In genomic region chr7:151934584-151934983, GRCh38 we compare ENCODE assay signal across 22 cellular contexts. TPM values are rescaled to one million over a fixed set of nuclear protein-coding genes. Genes with fewer than 3 reads are reported as not detected.
DNase-seq lines count a peak whose midpoint lies in the region; ATAC-seq, FAIRE-seq and TF ChIP-seq lines count a peak whose summit lies in the region.
"Had no signal": no experiment of that assay in that cellular context is flagged by ENCODE, and none has a peak within 500 bp of the region (broad histone marks: within the 10 kb centered on the region; RNA-seq: fewer than 3 reads in every experiment).

No MANE protein-coding gene starts in this region.

- H3K36me3 Mint-ChIP-seq in T-helper 1 cell treated with Interleukin-12 subunit alpha and Interleukin-12 subunit beta and Interleukin-4 antibody, amounts not matched to agents 30 μg/mL and 1 μg/mL, for 36 hours (ENCODE audit: low read depth) = peaks cover 2% of the 10 kb centered on the region
- H3K36me3 Mint-ChIP-seq in dendritic cell treated with granulocyte-macrophage colony-stimulating factor and Interleukin-4, amounts not matched to agents 40 ng/mL and 50 ng/mL, for 4 days (ENCODE audit: low read depth) = no peaks in the 10 kb centered on the region

- no peaks in the 10 kb centered on the region for H3K9me3 Mint-ChIP-seq in T-helper 1 cell treated with Interleukin-12 subunit alpha and Interleukin-12 subunit beta and Interleukin-4 antibody, amounts not matched to agents 30 μg/mL and 1 μg/mL, for 36 hours
- H3K9me3 Mint-ChIP-seq in dendritic cell treated with granulocyte-macrophage colony-stimulating factor and Interleukin-4, amounts not matched to agents 40 ng/mL and 50 ng/mL, for 4 days = no peaks in the 10 kb centered on the region
- H3K9me3 Mint-ChIP-seq: activated T-cell treated with anti-CD3 and anti-CD28 coated beads, Interleukin-2, amount 50 U/mL, for 24 hours had no signal

- H3K9me3 ChIP-seq in Loucy (ENCODE audit: insufficient read depth, low read depth, low read length) (no peaks in the 10 kb centered on the region; the same call in 1 of the 2 replicates), small intestine (ENCODE audit: control insufficient read depth, low read depth) (no peaks in the 10 kb centered on the region)
- H3K9me3 ChIP-seq: SK-N-SH had no signal

- no peak for FAIRE-seq in small intestine (lab: Jason Lieb, UNC)
- FAIRE-seq: H1 had no signal

- H3K36me3 ChIP-seq in Loucy (ENCODE audit: insufficient read depth, low read length) (no peaks in the 10 kb centered on the region), small intestine (ENCODE audit: control insufficient read depth in 2 of 2, insufficient read depth in 2 of 2, low read length in 2 of 2) (no peaks in the 10 kb centered on the region)

- no peaks in the 10 kb centered on the region for H4K20me1 ChIP-seq in Loucy (ENCODE audit: insufficient read depth, low read length, poor library complexity, severe bottlenecking)

- no peak for TF ChIP-seq CTCF in Loucy (conservative IDR thresholded peaks at IDR 0.05; ENCODE audit: low read length)

- WGBS in small intestine, 3 donors = 47 to 68% (median 58%) methylated on average over 10 of the region's 10 CpGs

- peak overlapping the region; percentile 38; the same call in 1 of the 2 replicates for H2AFZ ChIP-seq in Loucy (ENCODE audit: low read length)

- peaks cover 32% of the 10 kb centered on the region for H3K27me3 Mint-ChIP-seq in T-helper 1 cell treated with Interleukin-12 subunit alpha and Interleukin-12 subunit beta and Interleukin-4 antibody, amounts not matched to agents 30 μg/mL and 1 μg/mL, for 36 hours (ENCODE audit: low read depth)
- H3K27me3 Mint-ChIP-seq in dendritic cell treated with granulocyte-macrophage colony-stimulating factor and Interleukin-4, amounts not matched to agents 40 ng/mL and 50 ng/mL, for 4 days = no peaks in the 10 kb centered on the region
- H3K27me3 Mint-ChIP-seq: activated T-cell treated with anti-CD3 and anti-CD28 coated beads, Interleukin-2, amount 50 U/mL, for 24 hours had no signal

- no peak for DNase-seq in T-helper 1 cell
- peak; percentile 42 for DNase-seq in small intestine
- no peak for DNase-seq in HuH-7 (ENCODE audit: low spot score)
- DNase-seq: activated naive CD4-positive, alpha-beta T cell treated with Interleukin-2 at 50 U/mL for 16 hours; activated T-cell treated with anti-CD3 and anti-CD28 coated beads, Interleukin-2, amount 50 U/mL, for 24 hours; AML-193; aorta; DND-41; dorsolateral prefrontal cortex; IMR-90; left ventricle myocardium superior; NCI-H510A; SK-N-SH; stimulated activated CD4-positive, alpha-beta T cell treated with anti-CD3 and anti-CD28 coated beads, Interleukin-2, amount 100 ng/mL, for 48 hours; stimulated activated naive CD8-positive, alpha-beta T cell treated with anti-CD3 and anti-CD28 coated beads, Interleukin-15, Interleukin-2, amounts not matched to agents 100 U/mL and 50 U/mL, for 24 hours had no signal

- H3K27me3 ChIP-seq in Loucy (ENCODE audit: insufficient read depth, low read length, poor library complexity, severe bottlenecking) = no peaks in the 10 kb centered on the region
- H3K27me3 ChIP-seq in small intestine (ENCODE audit: control insufficient read depth in 2 of 2, insufficient read depth in 2 of 2, low read length in 2 of 2) = peaks cover 0 to 2% of the 10 kb centered on the region in 2 donors

- no peak overlapping the region for H3K4me2 ChIP-seq in Loucy (ENCODE audit: low read depth, low read length, poor library complexity, severe bottlenecking)
- H3K4me2 ChIP-seq: SK-N-SH had no signal

- H3K27ac Mint-ChIP-seq in T-helper 1 cell treated with Interleukin-12 subunit alpha and Interleukin-12 subunit beta and Interleukin-4 antibody, amounts not matched to agents 30 μg/mL and 1 μg/mL, for 36 hours = peak overlapping the region; percentile 47
- H3K27ac Mint-ChIP-seq in dendritic cell treated with granulocyte-macrophage colony-stimulating factor and Interleukin-4, amounts not matched to agents 40 ng/mL and 50 ng/mL, for 4 days = peak overlapping the region; percentile 87

- H3K4me3 Mint-ChIP-seq in T-helper 1 cell treated with Interleukin-12 subunit alpha and Interleukin-12 subunit beta and Interleukin-4 antibody, amounts not matched to agents 30 μg/mL and 1 μg/mL, for 36 hours = peak overlapping the region; percentile 15
- no peak overlapping the region for H3K4me3 Mint-ChIP-seq in dendritic cell treated with granulocyte-macrophage colony-stimulating factor and Interleukin-4, amounts not matched to agents 40 ng/mL and 50 ng/mL, for 4 days
- H3K4me3 Mint-ChIP-seq: activated T-cell treated with anti-CD3 and anti-CD28 coated beads, Interleukin-2, amount 50 U/mL, for 24 hours had no signal

- H3F3A ChIP-seq in Loucy (ENCODE audit: low read depth) = no peaks in the 10 kb centered on the region

- H3K4me3 ChIP-seq in Loucy (ENCODE audit: low read length, poor library complexity, severe bottlenecking) = no peak overlapping the region
- H3K4me3 ChIP-seq in small intestine (ENCODE audit: low read depth in 1 of 2, low read length in 2 of 2) = no peak overlapping the region
- H3K4me3 ChIP-seq: dorsolateral prefrontal cortex, skin epidermis had no signal

- ATAC-seq in GM19395 (IDR thresholded peaks at IDR 0.05; ENCODE audit: unreplicated experiment) = no peak
- ATAC-seq in GM19324 (IDR thresholded peaks at IDR 0.05; ENCODE audit: low FRiP score, unreplicated experiment) = no peak
- ATAC-seq: left ventricle myocardium superior; stimulated activated naive CD8-positive, alpha-beta T cell treated with anti-CD3 and anti-CD28 coated beads, Interleukin-15, Interleukin-2, amounts not matched to agents 100 U/mL and 50 U/mL, for 24 hours had no signal

- H3K4me1 Mint-ChIP-seq in T-helper 1 cell treated with Interleukin-12 subunit alpha and Interleukin-12 subunit beta and Interleukin-4 antibody, amounts not matched to agents 30 μg/mL and 1 μg/mL, for 36 hours (ENCODE audit: low read depth) = peaks cover 11% of the 10 kb centered on the region
- peaks cover 72% of the 10 kb centered on the region for H3K4me1 Mint-ChIP-seq in dendritic cell treated with granulocyte-macrophage colony-stimulating factor and Interleukin-4, amounts not matched to agents 40 ng/mL and 50 ng/mL, for 4 days (ENCODE audit: low read depth)

- no peak overlapping the region for H3K9ac ChIP-seq in Loucy (ENCODE audit: low read depth, low read length, poor library complexity, severe bottlenecking)
- H3K9ac ChIP-seq: SK-N-SH had no signal

- no peaks in the 10 kb centered on the region for H3K9me2 ChIP-seq in Loucy (replicated peaks; ENCODE audit: low read depth, low read length)
- H3K9me2 ChIP-seq: SK-N-SH had no signal

- H3K4me1 ChIP-seq in Loucy (ENCODE audit: insufficient read depth, low read length, poor library complexity, severe bottlenecking) (peaks cover 6% of the 10 kb centered on the region), small intestine (ENCODE audit: control insufficient read depth in 2 of 2, insufficient read depth in 1 of 2, low read depth in 1 of 2, low read length in 1 of 2) (no peaks in the 10 kb centered on the region)

- intact Hi-C loops in dendritic cell treated with granulocyte-macrophage colony-stimulating factor and Interleukin-4, amounts not matched to agents 40 ng/mL and 50 ng/mL, for 4 days (cut with micrococcal nuclease) = loop anchor here (5.0 to 10.0 kb wide), 2 partner anchors 90 to 142 kb away; partner anchors contain the start of gene GALNT11

- no peaks in the 10 kb centered on the region for H3K79me2 ChIP-seq in Loucy (ENCODE audit: insufficient read depth, low read length)

- no peak overlapping the region for H3K27ac ChIP-seq in small intestine (ENCODE audit: low read depth in 1 of 2, low read length in 1 of 2)
- H3K27ac ChIP-seq: dorsolateral prefrontal cortex, skin epidermis had no signal

RNA-seq across cellular contexts. Expression of gene GALNTL5, which starts 21.7 kb away (rescaled TPM):
- polyA plus RNA-seq in small intestine = not detected
- polyA plus RNA-seq: aorta, IMR-90, SK-N-SH had no signal

RNA-seq across cellular contexts. Expression of gene PRKAG2, which starts 57.7 kb away (rescaled TPM):
- polyA plus RNA-seq in small intestine = 10 to 100 TPM; 26.3 to 57.9 (median 55.1) TPM
